Comparison of ENCODE assay signal across 27 cellular contexts in genomic region chr5:36958612-36959011, GRCh38.
"Had no signal": no experiment of that assay in that cellular context is flagged by ENCODE, and none has a peak within 500 bp of the region (broad histone marks: within the 10 kb centered on the region; RNA-seq: fewer than 3 reads in every experiment).

No MANE protein-coding gene starts in this region.

- H3K4me3 ChIP-seq: hepatocyte, lung, neural progenitor cell, psoas muscle, skin epidermis, stomach, testis, thyroid gland, transverse colon, upper lobe of left lung, vagina had no signal

- H3K4me1 ChIP-seq: neural progenitor cell, parathyroid adenoma, psoas muscle, transverse colon had no signal

- H3K9me3 ChIP-seq: neutrophil, psoas muscle, stomach, testis, thyroid gland, transverse colon, upper lobe of left lung, vagina had no signal

- DNase-seq: islet precursor cell; mesendoderm; naive B cell; natural killer cell; nephron progenitor cell; occipital lobe; psoas muscle; stimulated activated CD4-positive, alpha-beta T cell treated with anti-CD3 and anti-CD28 coated beads, Interleukin-12 subunit alpha, Interleukin-12 subunit beta, amount 100 ng/mL, for 4 hours; stimulated activated CD4-positive, alpha-beta T cell treated with anti-CD3 and anti-CD28 coated beads, Interleukin-15, amount 100 ng/mL, for 24 hours; stimulated activated CD4-positive, alpha-beta T cell treated with anti-CD3 and anti-CD28 coated beads, Interleukin-2, amount 100 ng/mL, for 24 hours; stimulated activated CD4-positive, alpha-beta T cell treated with anti-CD3 and anti-CD28 coated beads, Interleukin-4, amount 100 ng/mL, for 1 hour; stimulated activated naive B cell treated with anti-CD40 and anti-IgM and Interleukin-4, amounts not matched to agents 10 μg/mL and 1 μg/mL and 100 μg/mL, for 72 hours; stimulated activated naive CD8-positive, alpha-beta T cell treated with anti-CD3 and anti-CD28 coated beads, Interleukin-15, Interleukin-2, amounts not matched to agents 100 U/mL and 50 U/mL, for 24 hours; stomach; thyroid gland; transverse colon; upper lobe of left lung had no signal

- H3K27me3 ChIP-seq: hepatocyte, neural progenitor cell, neutrophil, stomach, testis, thyroid gland, transverse colon, upper lobe of left lung, vagina had no signal

- ATAC-seq: left lobe of liver; natural killer cell; psoas muscle; sciatic nerve; stimulated activated naive B cell treated with anti-CD40 and anti-IgM and Interleukin-4, amounts not matched to agents 10 μg/mL and 1 μg/mL and 100 μg/mL, for 72 hours; stimulated activated naive CD8-positive, alpha-beta T cell treated with anti-CD3 and anti-CD28 coated beads, Interleukin-15, Interleukin-2, amounts not matched to agents 100 U/mL and 50 U/mL, for 24 hours had no signal

- H3K27ac ChIP-seq: hepatocyte, neural progenitor cell, neutrophil, parathyroid adenoma, psoas muscle, skin epidermis, testis, thyroid gland, transverse colon, upper lobe of left lung, vagina had no signal
